13 cellular contexts compared by ENCODE assay signal in genomic region chr22:24426859-24427499, GRCh38. TPM values are rescaled to one million over a fixed set of nuclear protein-coding genes. Genes with fewer than 3 reads are reported as not detected.
DNase-seq lines count a peak whose midpoint lies in the region; ATAC-seq and TF ChIP-seq lines count a peak whose summit lies in the region.
"Had no signal": no experiment of that assay in that cellular context is flagged by ENCODE, and none has a peak within 500 bp of the region (broad histone marks: within the 10 kb centered on the region; RNA-seq: fewer than 3 reads in every experiment).

No MANE protein-coding gene starts in this region.

- no peaks in the 10 kb centered on the region for H3K27me3 Mint-ChIP-seq in activated naive CD8-positive, alpha-beta T cell

- H3K9me3 Mint-ChIP-seq in activated naive CD8-positive, alpha-beta T cell (ENCODE audit: low read depth), result no peaks in the 10 kb centered on the region
- H3K9me3 Mint-ChIP-seq: HFFc6 had no signal

- intact Hi-C loops in posterior vena cava (cut with DNase I), result no loop called here
- intact Hi-C loops in dorsolateral prefrontal cortex (cut with DNase I), result loop anchor here in 1 of 2 donors (5.0 kb wide), 1 partner anchor 95 kb away; no protein-coding TSS in a partner anchor

- H3K4me1 Mint-ChIP-seq in activated naive CD8-positive, alpha-beta T cell (ENCODE audit: low read depth), result peaks cover 60% of the 10 kb centered on the region

- peaks cover 0 to 26% (median 10%) of the 10 kb centered on the region in 45 donors for H3K27me3 ChIP-seq in dorsolateral prefrontal cortex
- H3K27me3 ChIP-seq: adrenal gland, ovary had no signal

- peak; percentile 7 for ATAC-seq in HG03460 (IDR thresholded peaks at IDR 0.05; ENCODE audit: unreplicated experiment)
- ATAC-seq in HG03196 (IDR thresholded peaks at IDR 0.05; ENCODE audit: unreplicated experiment), result no peak

- H3K36me3 Mint-ChIP-seq in activated naive CD8-positive, alpha-beta T cell, result peaks cover 4% of the 10 kb centered on the region

- H3K27ac ChIP-seq in dorsolateral prefrontal cortex, result peak overlapping the region in 5 of 59 donors; percentile 11 to 46 (median 31)
- H3K27ac ChIP-seq: ovary, uterus had no signal

- H3K4me3 ChIP-seq in GM12864 (ENCODE audit: low read depth, low read length), result peak overlapping the region; percentile 76
- no peak overlapping the region for H3K4me3 ChIP-seq in dorsolateral prefrontal cortex
- H3K4me3 ChIP-seq: adrenal gland, ovary, uterus had no signal

- peak overlapping the region; percentile 97 for H3K27ac Mint-ChIP-seq in activated naive CD8-positive, alpha-beta T cell
- H3K27ac Mint-ChIP-seq: HFFc6 had no signal

- TF ChIP-seq CTCF in GM12864 (IDR thresholded peaks at IDR 0.05; ENCODE audit: low read depth, low read length, missing control alignments) (no peak), dorsolateral prefrontal cortex (IDR thresholded peaks at IDR 0.05 in 54 of 56, conservative IDR thresholded peaks at IDR 0.05 in 2 of 56; ENCODE audit: low read depth in 1 of 56, partially characterized antibody in 56 of 56) (no peak)

- H3K4me3 Mint-ChIP-seq in activated naive CD8-positive, alpha-beta T cell, result peak overlapping the region; percentile 95
- H3K4me3 Mint-ChIP-seq: HFFc6 had no signal

- DNase-seq in GM12864 (ENCODE audit: low read depth) (no peak), posterior vena cava (ENCODE audit: low spot score) (peak; percentile 73), HT-29 (ENCODE audit: low spot score) (no peak), dorsolateral prefrontal cortex (no peak)
- DNase-seq: adrenal gland, DMS79, HFFc6, NCI-H1930, uterus had no signal

RNA-seq across cellular contexts. Expression of gene ADORA2A, which starts 0.4 kb away (rescaled TPM):
- total RNA-seq in posterior vena cava (1 to 10 TPM; 1.9 to 2.6 TPM), dorsolateral prefrontal cortex (10 to 100 TPM in 68 of 120 experiments, 1 to 10 TPM in 52; 3.3 to 35.0 (median 10.9) TPM)
- 0.36 and 0.44 TPM in 2 replicates for total RNA-seq in HT-29 (2014; rRNA removed; shearing (Covaris generic))
